In genomic region chr22:19442166-19442565, GRCh38 we compare ENCODE assay signal across 1 cellular context.
A peak's percentile ranks its signal among the peaks of the same experiment; 100 is the strongest.
TF ChIP-seq lines count a peak whose summit lies in the region.

No MANE protein-coding gene starts in this region.

TF ChIP-seq in HepG2, 621 proteins besides CTCF, POLR2A, EP300 and RAD21:
- TF ChIP-seq HNF4A (CRISPR knock-in tag; IDR thresholded peaks at IDR 0.05) (no peak), POLR2AphosphoS5 (IDR thresholded peaks at IDR 0.05; ENCODE audit: low read depth, low read length) (0 out of 2 replicates have a peak, but pooled peaks have one; percentile 16)
